ENCODE assay signal across 11 cellular contexts in genomic region chr16:15652293-15653001, GRCh38. TPM values are rescaled to one million over a fixed set of nuclear protein-coding genes. Genes with fewer than 3 reads are reported as not detected.
DNase-seq lines count a peak whose midpoint lies in the region; ATAC-seq and TF ChIP-seq lines count a peak whose summit lies in the region.
"Had no signal": no experiment of that assay in that cellular context is flagged by ENCODE, and none has a peak within 500 bp of the region (broad histone marks: within the 10 kb centered on the region; RNA-seq: fewer than 3 reads in every experiment).

No MANE protein-coding gene starts in this region.

- H3K9me3 ChIP-seq in neuronal stem cell (replicated peaks in 1 of 2; ENCODE audit: control insufficient read depth in 2 of 2, insufficient read depth in 1 of 2, low read depth in 1 of 2, low read length in 2 of 2) (no peaks in the 10 kb centered on the region), psoas muscle (no peaks in the 10 kb centered on the region)
- H3K9me3 ChIP-seq: tibial artery had no signal

- H3K23ac ChIP-seq in neuronal stem cell (ENCODE audit: low read depth, low read length, poor library complexity): no peak overlapping the region

- H2AK5ac ChIP-seq in neuronal stem cell (ENCODE audit: low read depth, low read length): no peak overlapping the region

- no peak overlapping the region for H3K9ac ChIP-seq in neuronal stem cell (ENCODE audit: low read depth, low read length, poor library complexity)

- no peaks in the 10 kb centered on the region for H3K9me3 Mint-ChIP-seq in activated naive CD4-positive, alpha-beta T cell treated with anti-CD3 and anti-CD28 coated beads, Interleukin-2, amount 50 U/mL, for 24 hours
- H3K9me3 Mint-ChIP-seq in activated T-helper 2 cell treated with anti-CD3 and anti-CD28 coated beads, Interferon-gamma antibody, Interleukin-2, Interleukin-4, amounts not matched to agents 10 μg/mL and 5 μg/mL and 100 μg/mL, durations not matched to agents 14 hours and 24 hours and 36 hours: no peaks in the 10 kb centered on the region
- H3K9me3 Mint-ChIP-seq in mesothelial cell of epicardium: no peaks in the 10 kb centered on the region
- no peaks in the 10 kb centered on the region for H3K9me3 Mint-ChIP-seq in type B pancreatic cell

- H3K36me3 ChIP-seq in neuronal stem cell (replicated peaks in 1 of 2; ENCODE audit: control insufficient read depth in 2 of 2, insufficient read depth in 2 of 2, low read length in 2 of 2) (peaks cover 3 to 14% of the 10 kb centered on the region in 2 donors), psoas muscle (ENCODE audit: insufficient read depth in 1 of 2, low read depth in 1 of 2) (peaks cover 0 to 13% of the 10 kb centered on the region in 2 donors)
- H3K36me3 ChIP-seq: tibial artery had no signal

- H3K4me3 ChIP-seq in neuronal stem cell (ENCODE audit: low read length in 2 of 2) (no peak overlapping the region), psoas muscle (no peak overlapping the region)
- H3K4me3 ChIP-seq: tibial artery had no signal

- H3K4me3 Mint-ChIP-seq in activated naive CD4-positive, alpha-beta T cell treated with anti-CD3 and anti-CD28 coated beads, Interleukin-2, amount 50 U/mL, for 24 hours: peak overlapping the region; percentile 97
- H3K4me3 Mint-ChIP-seq in activated T-helper 2 cell treated with anti-CD3 and anti-CD28 coated beads, Interferon-gamma antibody, Interleukin-2, Interleukin-4, amounts not matched to agents 10 μg/mL and 5 μg/mL and 100 μg/mL, durations not matched to agents 14 hours and 24 hours and 36 hours (ENCODE audit: low read depth): peak overlapping the region; percentile 98
- H3K4me3 Mint-ChIP-seq in mesothelial cell of epicardium: peak overlapping the region; percentile 17
- H3K4me3 Mint-ChIP-seq in type B pancreatic cell: peak overlapping the region; percentile 75

- peaks cover 1% of the 10 kb centered on the region for H3K36me3 Mint-ChIP-seq in activated naive CD4-positive, alpha-beta T cell treated with anti-CD3 and anti-CD28 coated beads, Interleukin-2, amount 50 U/mL, for 24 hours
- peaks cover 36% of the 10 kb centered on the region for H3K36me3 Mint-ChIP-seq in activated T-helper 2 cell treated with anti-CD3 and anti-CD28 coated beads, Interferon-gamma antibody, Interleukin-2, Interleukin-4, amounts not matched to agents 10 μg/mL and 5 μg/mL and 100 μg/mL, durations not matched to agents 14 hours and 24 hours and 36 hours (ENCODE audit: low read depth)
- no peaks in the 10 kb centered on the region for H3K36me3 Mint-ChIP-seq in mesothelial cell of epicardium
- H3K36me3 Mint-ChIP-seq in type B pancreatic cell: no peaks in the 10 kb centered on the region

- no peak for TF ChIP-seq CTCF in mesothelial cell of epicardium (IDR thresholded peaks at IDR 0.05; ENCODE audit: unreplicated experiment)
- TF ChIP-seq CTCF in type B pancreatic cell (conservative IDR thresholded peaks at IDR 0.05): no peak
- no peak for TF ChIP-seq CTCF in psoas muscle (IDR thresholded peaks at IDR 0.05)

- no peak overlapping the region for H3K4me2 ChIP-seq in neuronal stem cell (ENCODE audit: insufficient read depth, low read length, poor library complexity, severe bottlenecking)

- H3K27me3 Mint-ChIP-seq in activated naive CD4-positive, alpha-beta T cell treated with anti-CD3 and anti-CD28 coated beads, Interleukin-2, amount 50 U/mL, for 24 hours: no peaks in the 10 kb centered on the region
- H3K27me3 Mint-ChIP-seq in activated T-helper 2 cell treated with anti-CD3 and anti-CD28 coated beads, Interferon-gamma antibody, Interleukin-2, Interleukin-4, amounts not matched to agents 10 μg/mL and 5 μg/mL and 100 μg/mL, durations not matched to agents 14 hours and 24 hours and 36 hours (ENCODE audit: low read depth): no peaks in the 10 kb centered on the region
- H3K27me3 Mint-ChIP-seq in mesothelial cell of epicardium (ENCODE audit: low read depth): no peaks in the 10 kb centered on the region
- no peaks in the 10 kb centered on the region for H3K27me3 Mint-ChIP-seq in type B pancreatic cell

- H3K27ac ChIP-seq in neuronal stem cell (replicated peaks; ENCODE audit: low read length) (no peak overlapping the region), psoas muscle (no peak overlapping the region)

- H3K4me1 ChIP-seq in neuronal stem cell (ENCODE audit: control insufficient read depth in 2 of 2, insufficient read depth in 1 of 2, low read depth in 1 of 2, low read length in 2 of 2) (peaks cover 3 to 4% of the 10 kb centered on the region in 2 donors), psoas muscle (peaks cover 13% of the 10 kb centered on the region)

- H4K91ac ChIP-seq in neuronal stem cell (ENCODE audit: low read depth, low read length, poor library complexity): no peak overlapping the region

- no peak overlapping the region for H2AFZ ChIP-seq in neuronal stem cell (ENCODE audit: low read length)

- no peak overlapping the region for H2BK12ac ChIP-seq in neuronal stem cell (ENCODE audit: low read length)

- no peak overlapping the region for H2BK15ac ChIP-seq in neuronal stem cell (ENCODE audit: low read length)

- ATAC-seq in HG02623 (IDR thresholded peaks at IDR 0.05; ENCODE audit: unreplicated experiment) (no peak), psoas muscle (no peak)

- no peak for DNase-seq in activated naive CD4-positive, alpha-beta T cell treated with anti-CD3 and anti-CD28 coated beads, Interleukin-2, amount 50 U/mL, for 16 hours
- DNase-seq in activated T-helper 2 cell treated with anti-CD3 and anti-CD28 coated beads, Interferon-gamma antibody, Interleukin-2, Interleukin-4, amounts not matched to agents 10 μg/mL and 5 μg/mL and 100 μg/mL, durations not matched to agents 14 hours and 24 hours and 36 hours (ENCODE audit: low spot score): no peak
- DNase-seq in mesothelial cell of epicardium (ENCODE audit: low spot score in 2 of 2, unreplicated experiment in 2 of 2) (no peak), type B pancreatic cell (ENCODE audit: extremely low spot score, unreplicated experiment) (no peak), neuronal stem cell (ENCODE audit: low spot score) (no peak), psoas muscle (no peak)
- DNase-seq: NCI-H146; stimulated activated CD4-positive, alpha-beta T cell treated with anti-CD3 and anti-CD28 coated beads, Interleukin-2, amount 100 ng/mL, for 24 hours; tibial artery had no signal

- peaks cover 6% of the 10 kb centered on the region for H3K79me1 ChIP-seq in neuronal stem cell (ENCODE audit: low read depth, low read length)

- H4K8ac ChIP-seq in neuronal stem cell (ENCODE audit: low read depth, low read length): no peak overlapping the region

- H2BK120ac ChIP-seq in neuronal stem cell (ENCODE audit: low read depth, low read length): no peak overlapping the region

- H3K14ac ChIP-seq in neuronal stem cell (ENCODE audit: low read length): no peak overlapping the region

- H3K4me1 Mint-ChIP-seq in activated naive CD4-positive, alpha-beta T cell treated with anti-CD3 and anti-CD28 coated beads, Interleukin-2, amount 50 U/mL, for 24 hours: peaks cover 46% of the 10 kb centered on the region
- peaks cover 18% of the 10 kb centered on the region for H3K4me1 Mint-ChIP-seq in activated T-helper 2 cell treated with anti-CD3 and anti-CD28 coated beads, Interferon-gamma antibody, Interleukin-2, Interleukin-4, amounts not matched to agents 10 μg/mL and 5 μg/mL and 100 μg/mL, durations not matched to agents 14 hours and 24 hours and 36 hours (ENCODE audit: low read depth)
- H3K4me1 Mint-ChIP-seq in mesothelial cell of epicardium (peaks cover 20% of the 10 kb centered on the region), type B pancreatic cell (ENCODE audit: unreplicated experiment) (peaks cover 11% of the 10 kb centered on the region)

- no peak overlapping the region for H3K4ac ChIP-seq in neuronal stem cell (ENCODE audit: low read length)

- no peak overlapping the region for H3K18ac ChIP-seq in neuronal stem cell (ENCODE audit: low read length)

- H2BK5ac ChIP-seq in neuronal stem cell (ENCODE audit: low read length): no peak overlapping the region

- no peaks in the 10 kb centered on the region for H3K27me3 ChIP-seq in neuronal stem cell (ENCODE audit: control insufficient read depth in 3 of 3, insufficient read depth in 3 of 3, low read depth in 1 of 3, low read length in 3 of 3)
- no peaks in the 10 kb centered on the region for H3K27me3 ChIP-seq in psoas muscle (ENCODE audit: insufficient read depth in 3 of 3, low read length in 2 of 3)
- H3K27me3 ChIP-seq: tibial artery had no signal

- intact Hi-C loops in activated T-helper 2 cell treated with anti-CD3 and anti-CD28 coated beads, Interferon-gamma antibody, Interleukin-2, Interleukin-4, amounts not matched to agents 10 μg/mL and 5 μg/mL and 100 μg/mL, durations not matched to agents 14 hours and 24 hours and 36 hours (cut with micrococcal nuclease): no loop called here
- intact Hi-C loops in psoas muscle (cut with DNase I): no loop called here

- no peak overlapping the region for H3K27ac Mint-ChIP-seq in activated naive CD4-positive, alpha-beta T cell treated with anti-CD3 and anti-CD28 coated beads, Interleukin-2, amount 50 U/mL, for 24 hours
- H3K27ac Mint-ChIP-seq in activated T-helper 2 cell treated with anti-CD3 and anti-CD28 coated beads, Interferon-gamma antibody, Interleukin-2, Interleukin-4, amounts not matched to agents 10 μg/mL and 5 μg/mL and 100 μg/mL, durations not matched to agents 14 hours and 24 hours and 36 hours: peak overlapping the region; percentile 46
- H3K27ac Mint-ChIP-seq in mesothelial cell of epicardium (no peak overlapping the region), type B pancreatic cell (peak overlapping the region; percentile 7)

- WGBS in neuronal stem cell (ENCODE audit: extremely low coverage in 2 of 2, insufficient read length in 2 of 2, insufficient replicate concordance in 1 of 2), 2 donors: no CpG with 5 or more reads among the region's 14 CpGs
- WGBS in psoas muscle, 3 donors: 90 to 95% (median 93%) methylated on average over 14 of the region's 14 CpGs

RNA-seq across cellular contexts. Expression of gene NDE1, which starts 2.4 kb away (rescaled TPM):
- 88.8 and 97.7 TPM in 2 replicates for total RNA-seq in activated T-helper 2 cell treated with anti-CD3 and anti-CD28 coated beads, Interferon-gamma antibody, Interleukin-2, Interleukin-4, amounts not matched to agents 10 μg/mL and 5 μg/mL and 100 μg/mL, durations not matched to agents 14 hours and 24 hours and 36 hours
- total RNA-seq in mesothelial cell of epicardium (45.9 to 48.2 TPM (median 46.8 TPM) in 3 replicates), type B pancreatic cell (ENCODE audit: low replicate concordance) (34.9 and 76.4 TPM in 2 replicates), psoas muscle (10 to 100 TPM in 3 of 4 donors, 1 to 10 TPM in 1; 7.9 to 17.0 (median 11.5) TPM)
- 50.4 TPM for polyA plus RNA-seq in neuronal stem cell (2013, experiment 1 of 2)
- 51.2 TPM for polyA plus RNA-seq in neuronal stem cell (2013, experiment 2 of 2)
- 10 to 100 TPM in 1 of 3 donors, 1 to 10 TPM in 2; 6.6 to 14.6 (median 7.3) TPM for polyA plus RNA-seq in psoas muscle

RNA-seq across cellular contexts. Expression of gene MARF1, which starts 9.5 kb away (rescaled TPM):
- 49.9 and 56.4 TPM in 2 replicates for total RNA-seq in activated T-helper 2 cell treated with anti-CD3 and anti-CD28 coated beads, Interferon-gamma antibody, Interleukin-2, Interleukin-4, amounts not matched to agents 10 μg/mL and 5 μg/mL and 100 μg/mL, durations not matched to agents 14 hours and 24 hours and 36 hours
- total RNA-seq in mesothelial cell of epicardium: 76.2 to 79.1 TPM (median 76.6 TPM) in 3 replicates
- 54.6 and 75.4 TPM in 2 replicates for total RNA-seq in type B pancreatic cell (ENCODE audit: low replicate concordance)
- 11.6 TPM for polyA plus RNA-seq in neuronal stem cell (2013, experiment 1 of 2)
- 12.5 TPM for polyA plus RNA-seq in neuronal stem cell (2013, experiment 2 of 2)
- total RNA-seq in psoas muscle: 10 to 100 TPM; 41.7 to 91.5 (median 51.3) TPM
- polyA plus RNA-seq in psoas muscle: 10 to 100 TPM; 13.4 to 35.1 (median 17.0) TPM

Comparison
In these comparisons a context has a peak if more than half of its experiments do, and no peak if none do; other contexts are left out.
1. H3K27ac Mint-ChIP-seq: peak in activated T-helper 2 cell treated with anti-CD3 and anti-CD28 coated beads, Interferon-gamma antibody, Interleukin-2, Interleukin-4, amounts not matched to agents 10 μg/mL and 5 μg/mL and 100 μg/mL, durations not matched to agents 14 hours and 24 hours and 36 hours (single experiment) and type B pancreatic cell (single experiment); none in activated naive CD4-positive, alpha-beta T cell treated with anti-CD3 and anti-CD28 coated beads, Interleukin-2, amount 50 U/mL, for 24 hours (single experiment) and mesothelial cell of epicardium (single experiment).
2. H3K4me3 Mint-ChIP-seq: peak in every context shown above with its lines; median percentile 98 in activated T-helper 2 cell treated with anti-CD3 and anti-CD28 coated beads, Interferon-gamma antibody, Interleukin-2, Interleukin-4, amounts not matched to agents 10 μg/mL and 5 μg/mL and 100 μg/mL, durations not matched to agents 14 hours and 24 hours and 36 hours; 97 in activated naive CD4-positive, alpha-beta T cell treated with anti-CD3 and anti-CD28 coated beads, Interleukin-2, amount 50 U/mL, for 24 hours; 75 in type B pancreatic cell; 17 in mesothelial cell of epicardium.